8 cellular contexts compared by ENCODE assay signal in genomic region chr17:49229805-49230600, GRCh38. TPM values are rescaled to one million over a fixed set of nuclear protein-coding genes. Genes with fewer than 3 reads are reported as not detected.
DNase-seq lines count a peak whose midpoint lies in the region; ATAC-seq, FAIRE-seq and TF ChIP-seq lines count a peak whose summit lies in the region.

No MANE protein-coding gene starts in this region.

- H3K9me3 ChIP-seq in Karpas-422 (ENCODE audit: low read length), result no peaks in the 10 kb centered on the region
- H3K9me3 ChIP-seq in H1 (ENCODE audit: insufficient read depth in 2 of 2, low read depth in 1 of 2, low read length in 1 of 2), result no peaks in the 10 kb centered on the region
- H3K9me3 ChIP-seq in neuron (ENCODE audit: low read length), result no peaks in the 10 kb centered on the region

- no peaks in the 10 kb centered on the region for H3K9me3 Mint-ChIP-seq in Calu3 (ENCODE audit: low read depth, unreplicated experiment)

- peaks cover 19% of the 10 kb centered on the region for H3K36me3 Mint-ChIP-seq in Calu3 (ENCODE audit: insufficient read depth, unreplicated experiment)

- H3K4me3 ChIP-seq in Karpas-422 (ENCODE audit: low read length) (peak overlapping the region; percentile 62), H1 (ENCODE audit: extremely low read depth in 1 of 4, insufficient read depth in 2 of 4, low read depth in 3 of 4, low read length in 4 of 4) (peak overlapping the region; percentile 69 to 82 (median 76)), neuron (ENCODE audit: low read length) (peak overlapping the region; percentile 54)

- H3K9ac ChIP-seq in Karpas-422 (ENCODE audit: low read length) (peak overlapping the region; percentile 53), H1 (replicated peaks in 1 of 4; ENCODE audit: extremely low read depth in 1 of 4, low read depth in 3 of 4, low read length in 3 of 4) (no peak overlapping the region; a peak in 1 of 7 replicates)

- H4K91ac ChIP-seq in H1 (replicated peaks; ENCODE audit: insufficient read length, low read length), result no peak overlapping the region

- peaks cover 14% of the 10 kb centered on the region for H3K23me2 ChIP-seq in H1 (ENCODE audit: low read depth, low read length)

- H3K27ac Mint-ChIP-seq in Calu3 (ENCODE audit: unreplicated experiment), result no peak overlapping the region

- H3K4me1 ChIP-seq in Karpas-422 (ENCODE audit: low read length) (peaks cover 15% of the 10 kb centered on the region), H1 (replicated peaks in 1 of 4; ENCODE audit: control insufficient read depth in 3 of 4, insufficient read depth in 4 of 4, low read length in 3 of 4) (peaks cover 0 to 2% (median 0%) of the 10 kb centered on the region in 4 experiments; a peak in 1 of 7 replicates), neuron (ENCODE audit: insufficient read depth, low read length) (peaks cover 9% of the 10 kb centered on the region)

- DNase-seq in Calu3 (no peak), Karpas-422 (peak; percentile 41), H1 (ENCODE audit: low read depth in 1 of 2, low spot score in 2 of 2) (no peak), NCI-H69 (lab: John Stamatoyannopoulos, UW) (no peak), left lobe of liver (ENCODE audit: low spot score) (no peak), GM12892 (ENCODE audit: insufficient read length) (no peak), COLO829 (ENCODE audit: low spot score) (no peak)

- WGBS in H1 (ENCODE audit: extremely low coverage in 1 of 2, insufficient coverage in 1 of 2, insufficient read length in 1 of 2, insufficient replicate concordance in 2 of 2, low coverage in 1 of 2, low lambda C conversion rate in 2 of 2, missing lambda C conversion rate in 1 of 2), 2 experiments, result 27% methylated on average over 8 of the region's 36 CpGs; no CpG with 5 or more reads in 1 of the 2 experiments

- no peak for TF ChIP-seq EP300 in H1 (IDR thresholded peaks at IDR 0.05; ENCODE audit: borderline replicate concordance in 1 of 2, low read depth in 2 of 2, low read length in 2 of 2)

- peaks cover 71% of the 10 kb centered on the region for H3K27me3 Mint-ChIP-seq in Calu3 (ENCODE audit: unreplicated experiment)

- no peak for TF ChIP-seq CTCF in Calu3 (IDR thresholded peaks at IDR 0.05; ENCODE audit: unreplicated experiment)
- TF ChIP-seq CTCF in H1 (IDR thresholded peaks at IDR 0.05; ENCODE audit: control extremely low read depth in 1 of 3, insufficient read depth in 1 of 3, low read depth in 1 of 3, low read length in 3 of 3), result no peak

- H3K14ac ChIP-seq in H1 (ENCODE audit: insufficient read length), result no peak overlapping the region

- no peak overlapping the region for H2AK5ac ChIP-seq in H1 (ENCODE audit: low read depth, low read length)

- TF ChIP-seq POLR2A in H1 (IDR thresholded peaks at IDR 0.05; ENCODE audit: control extremely low read depth in 1 of 2, low read depth in 2 of 2, low read length in 2 of 2) (no peak), GM12892 (IDR thresholded peaks at IDR 0.05; ENCODE audit: low read depth, low read length) (no peak)

- H4K8ac ChIP-seq in H1 (ENCODE audit: extremely low read depth, insufficient read depth, low read length), result no peak overlapping the region; the same call in none of the 2 replicates

- H3K27me3 ChIP-seq in Karpas-422 (ENCODE audit: low read length) (no peaks in the 10 kb centered on the region), H1 (replicated peaks in 1 of 4; ENCODE audit: control insufficient read depth in 3 of 4, extremely low read depth in 1 of 4, insufficient read depth in 3 of 4, low read length in 3 of 4) (peaks cover 14 to 50% (median 41%) of the 10 kb centered on the region in 4 experiments), neuron (ENCODE audit: insufficient read depth, low read length) (peaks cover 48% of the 10 kb centered on the region)

- ATAC-seq in left lobe of liver, result no peak

- no peaks in the 10 kb centered on the region; the same call in 1 of the 2 replicates for H4K20me1 ChIP-seq in Karpas-422 (ENCODE audit: insufficient read depth, low read depth, low read length)
- H4K20me1 ChIP-seq in H1 (replicated peaks in 1 of 2; ENCODE audit: control insufficient read depth in 1 of 2, insufficient read depth in 2 of 2, low read length in 2 of 2), result no peaks in the 10 kb centered on the region

- H3K4me3 Mint-ChIP-seq in Calu3 (ENCODE audit: low read depth, unreplicated experiment), result peak overlapping the region; percentile 73

- BruUV-seq in Calu3 (replicated peaks; lab: Mats Ljungman, UMichigan), result no TSS peak

- no peak overlapping the region for H3K56ac ChIP-seq in H1 (replicated peaks; ENCODE audit: insufficient read length, low read depth, low read length)

- no peak overlapping the region for H2BK12ac ChIP-seq in H1 (ENCODE audit: low read depth, low read length)

- no peak overlapping the region for H2BK5ac ChIP-seq in H1 (ENCODE audit: low read depth, low read length)

- intact Hi-C loops in Calu3 (cut with micrococcal nuclease; ENCODE audit: unreplicated experiment), result loop anchor here (5.0 to 10.0 kb wide), 2 partner anchors 38 to 195 kb away; no protein-coding TSS in a partner anchor

- H3K4me2 ChIP-seq in Karpas-422 (ENCODE audit: low read depth, low read length, poor library complexity, severe bottlenecking) (peak overlapping the region; percentile 87), H1 (ENCODE audit: insufficient read depth in 1 of 2, low read depth in 2 of 2, low read length in 2 of 2) (peak overlapping the region; percentile 74 to 83)

- H3K9me2 ChIP-seq in Karpas-422 (replicated peaks; ENCODE audit: insufficient read depth, low read length), result no peaks in the 10 kb centered on the region

- H2AFZ ChIP-seq in Karpas-422 (ENCODE audit: low read length) (peak overlapping the region; percentile 1; the same call in 1 of the 2 replicates), H1 (ENCODE audit: low read length) (no peak overlapping the region), neuron (ENCODE audit: low read depth, low read length) (peak overlapping the region; percentile 64)

- no peak overlapping the region for H3K18ac ChIP-seq in H1 (ENCODE audit: extremely low read depth, low read length)

- H3K79me1 ChIP-seq in H1 (ENCODE audit: low read depth, low read length), result no peaks in the 10 kb centered on the region

- H3K4ac ChIP-seq in H1 (replicated peaks; ENCODE audit: insufficient read length, low read depth, low read length), result no peak overlapping the region

- no peaks in the 10 kb centered on the region for H3K4me1 Mint-ChIP-seq in Calu3 (ENCODE audit: low read depth, unreplicated experiment)

- FAIRE-seq in H1 (lab: Jason Lieb, UNC), result no peak
- FAIRE-seq in GM12892 (lab: Jason Lieb, UNC), result no peak

- TF ChIP-seq RAD21 in H1 (IDR thresholded peaks at IDR 0.05 in 1 of 2, conservative IDR thresholded peaks at IDR 0.05 in 1 of 2; ENCODE audit: low read depth in 2 of 2, low read length in 2 of 2), result no peak

- CTCF ChIA-PET in Calu3 (lab: Charles Lee) (interaction anchor here (0.5 kb wide), 1 partner anchor 255 kb away, joined by 4 read pairs; no protein-coding TSS in a partner anchor), H1 (lab: Charles Lee; ENCODE audit: partially characterized antibody) (interaction anchor here (0.7 to 6.5 kb wide), 10 partner anchors 8 to 1026 kb away, joined by 3 to 43 read pairs (median 4); no protein-coding TSS in a partner anchor)

- no peak overlapping the region for H4K5ac ChIP-seq in H1 (ENCODE audit: insufficient read length, low read depth, low read length)

- no peak overlapping the region for H2BK120ac ChIP-seq in H1 (replicated peaks; ENCODE audit: low read depth, low read length)

- POLR2A ChIA-PET in H1 (lab: Charles Lee; ENCODE audit: partially characterized antibody), result interaction anchor here (0.5 to 1.6 kb wide), 6 partner anchors 12 to 179 kb away, joined by 3 to 6 read pairs (median 3); no protein-coding TSS in a partner anchor

- no peak overlapping the region for H3K23ac ChIP-seq in H1 (ENCODE audit: insufficient read length)

- H3K27ac ChIP-seq in Karpas-422 (ENCODE audit: low read length) (no peak overlapping the region), H1 (ENCODE audit: low read depth, low read length) (no peak overlapping the region)

- no peak overlapping the region for H2BK20ac ChIP-seq in H1 (ENCODE audit: low read length)

- no peaks in the 10 kb centered on the region for H3K79me2 ChIP-seq in Karpas-422 (ENCODE audit: low read length)
- H3K79me2 ChIP-seq in H1 (ENCODE audit: control insufficient read depth in 1 of 2, insufficient read depth in 2 of 2, low read length in 2 of 2), result no peaks in the 10 kb centered on the region

- H3K36me3 ChIP-seq in Karpas-422 (ENCODE audit: insufficient read depth, low read length), result no peaks in the 10 kb centered on the region
- no peaks in the 10 kb centered on the region for H3K36me3 ChIP-seq in H1 (ENCODE audit: control insufficient read depth in 2 of 4, insufficient read depth in 4 of 4, low read length in 3 of 4)
- no peaks in the 10 kb centered on the region for H3K36me3 ChIP-seq in neuron (ENCODE audit: insufficient read depth, low read length)

- H2BK15ac ChIP-seq in H1 (ENCODE audit: low read length), result no peak overlapping the region

RNA-seq across cellular contexts. Expression of gene PHOSPHO1, which starts 0.6 kb away (rescaled TPM):
- total RNA-seq in Calu3 (2022) (not detected in 2 replicates), left lobe of liver (0.28 TPM)
- 2.3 TPM in 1 of 2 replicates, not detected in the other for total RNA-seq in Karpas-422 (2014; rRNA removed; shearing (Covaris generic); ENCODE audit: low replicate concordance)
- 0.34 and 0.73 TPM in 2 replicates for total RNA-seq in H1 (2021; fragmentation: NEBNext Ultra II Directional; extraction: Animal tissue kit (Norgen Biotek cat#: 25700))
- polyA plus RNA-seq in H1 (2011; rRNA removed), result 0.45 and 1.2 TPM in 2 replicates
- polyA plus RNA-seq in H1 (2011; cell fraction: cytosol; rRNA removed), result 0.49 TPM
- polyA plus RNA-seq in H1 (2011; cell fraction: nucleus; rRNA removed), result 1.3 TPM
- 0.32 to 0.56 TPM (median 0.43 TPM) in 4 replicates for polyA plus RNA-seq in H1 (2012, experiment 1 of 2)
- polyA plus RNA-seq in H1 (2012, experiment 2 of 2), result 0.88 TPM
- polyA plus RNA-seq in H1 (2013, experiment 1 of 2), result 0.57 TPM
- 0.61 TPM for polyA plus RNA-seq in H1 (2013, experiment 2 of 2)
- polyA minus RNA-seq in H1 (2011; rRNA and poly(A)+ RNA removed), result 0.39 and 0.73 TPM in 2 replicates
- 1.4 TPM for polyA minus RNA-seq in H1 (2011; cell fraction: cytosol; rRNA and poly(A)+ RNA removed)
- polyA minus RNA-seq in H1 (2011; cell fraction: nucleus; rRNA and poly(A)+ RNA removed), result 1.8 TPM
- 0.81 TPM for polyA plus RNA-seq in GM12892 (2012; ENCODE audit: missing spikeins)

RNA-seq across cellular contexts. Expression of gene ABI3, which starts 19.5 kb away (rescaled TPM):
- total RNA-seq in Calu3 (2022), result not detected in 2 replicates
- total RNA-seq in Karpas-422 (2014; rRNA removed; shearing (Covaris generic); ENCODE audit: low replicate concordance), result 20.2 and 29.9 TPM in 2 replicates
- total RNA-seq in H1 (2021; fragmentation: NEBNext Ultra II Directional; extraction: Animal tissue kit (Norgen Biotek cat#: 25700)), result 1.1 and 1.3 TPM in 2 replicates
- polyA plus RNA-seq in H1 (2011; rRNA removed), result 2.5 and 3.6 TPM in 2 replicates
- 2.1 TPM for polyA plus RNA-seq in H1 (2011; cell fraction: cytosol; rRNA removed)
- 2.9 TPM for polyA plus RNA-seq in H1 (2011; cell fraction: nucleus; rRNA removed)
- 0.54 to 1.8 TPM (median 1.5 TPM) in 4 replicates for polyA plus RNA-seq in H1 (2012, experiment 1 of 2)
- polyA plus RNA-seq in H1 (2012, experiment 2 of 2), result 1.7 TPM
- polyA plus RNA-seq in H1 (2013, experiment 1 of 2), result 1.4 TPM
- polyA plus RNA-seq in H1 (2013, experiment 2 of 2), result 1.4 TPM
- polyA minus RNA-seq in H1 (2011; rRNA and poly(A)+ RNA removed), result 1.3 and 3.8 TPM in 2 replicates
- 2.5 TPM for polyA minus RNA-seq in H1 (2011; cell fraction: cytosol; rRNA and poly(A)+ RNA removed)
- 4.5 TPM for polyA minus RNA-seq in H1 (2011; cell fraction: nucleus; rRNA and poly(A)+ RNA removed)
- total RNA-seq in left lobe of liver, result 4.0 TPM
- polyA plus RNA-seq in GM12892 (2012; ENCODE audit: missing spikeins), result 22.7 TPM

RNA-seq across cellular contexts. Expression of gene GNGT2, which starts 19.6 kb away (rescaled TPM):
- total RNA-seq in Calu3 (2022) (not detected in 2 replicates), left lobe of liver (0.20 TPM)
- 25.3 and 40.2 TPM in 2 replicates for total RNA-seq in Karpas-422 (2014; rRNA removed; shearing (Covaris generic); ENCODE audit: low replicate concordance)
- 0.73 and 1.4 TPM in 2 replicates for total RNA-seq in H1 (2021; fragmentation: NEBNext Ultra II Directional; extraction: Animal tissue kit (Norgen Biotek cat#: 25700))
- 1.3 and 1.7 TPM in 2 replicates for polyA plus RNA-seq in H1 (2011; rRNA removed)
- 1.5 TPM for polyA plus RNA-seq in H1 (2011; cell fraction: cytosol; rRNA removed)
- polyA plus RNA-seq in H1 (2011; cell fraction: nucleus; rRNA removed), result 0.39 TPM
- polyA plus RNA-seq in H1 (2012, experiment 1 of 2), result 1.1 to 1.6 TPM (median 1.3 TPM) in 4 replicates
- 1.9 TPM for polyA plus RNA-seq in H1 (2012, experiment 2 of 2)
- 1.0 TPM for polyA plus RNA-seq in H1 (2013, experiment 1 of 2)
- polyA plus RNA-seq in H1 (2013, experiment 2 of 2), result 1.0 TPM
- 1.8 and 2.0 TPM in 2 replicates for polyA minus RNA-seq in H1 (2011; rRNA and poly(A)+ RNA removed)
- not detected for polyA minus RNA-seq in H1 (2011; cell fraction: cytosol; rRNA and poly(A)+ RNA removed)
- 1.00 TPM for polyA minus RNA-seq in H1 (2011; cell fraction: nucleus; rRNA and poly(A)+ RNA removed)
- 33.7 TPM for polyA plus RNA-seq in GM12892 (2012; ENCODE audit: missing spikeins)

Comparison
In these comparisons a context has a peak if more than half of its experiments do, and no peak if none do; other contexts are left out.
1. RNA of gene GNGT2, which starts 19.6 kb away (total RNA-seq): 25.3 to 40.2 TPM in Karpas-422; 0.73 to 1.4 TPM in H1, 0.20 TPM in left lobe of liver (single experiment) and not detected in Calu3; every median in the first group is over 10 times any median in the second.
2. Peak in every context shown above with its lines, with median percentiles within 50 percentile points of each other: H3K4me3 ChIP-seq.